ENCODE assay signal across 8 cellular contexts in genomic region chr5:13478831-13479465, GRCh38.
DNase-seq lines count a peak whose midpoint lies in the region; ATAC-seq lines count a peak whose summit lies in the region.

No MANE protein-coding gene starts in this region.

- H3K9ac ChIP-seq in mesendoderm (ENCODE audit: low read length): no peak overlapping the region

- H3K79me1 ChIP-seq in mesendoderm (ENCODE audit: low read length): no peaks in the 10 kb centered on the region

- no peak overlapping the region for H3K4me3 ChIP-seq in mesendoderm (ENCODE audit: low read length)

- DNase-seq in DMS153 treated with DMSO at 0.1 percent for 48 hours (lab: John Stamatoyannopoulos, UW; ENCODE audit: unreplicated experiment) (peak; percentile 56), NCI-H748 treated with DMSO at 0.1 percent for 48 hours (lab: John Stamatoyannopoulos, UW) (peak; percentile 99), cerebellum (ENCODE audit: low spot score) (peak; percentile 2), mesendoderm (peak; percentile 77)
- no peak for DNase-seq in activated CD4-positive, CD25-positive, alpha-beta regulatory T cell (lab: John Stamatoyannopoulos, UW)

- no peak overlapping the region for H3K27ac ChIP-seq in mesendoderm (ENCODE audit: low read depth, low read length)

- H3K4me2 ChIP-seq in mesendoderm (ENCODE audit: low read length): no peak overlapping the region

- H3K4ac ChIP-seq in mesendoderm (ENCODE audit: low read depth, low read length): no peak overlapping the region

- ATAC-seq in HG03039 (IDR thresholded peaks at IDR 0.05; ENCODE audit: unreplicated experiment) (peak; percentile 55), HG03342 (IDR thresholded peaks at IDR 0.05; ENCODE audit: unreplicated experiment) (no peak), GM18502 (IDR thresholded peaks at IDR 0.05; ENCODE audit: poor library complexity, unreplicated experiment) (no peak)

- H2BK120ac ChIP-seq in mesendoderm (ENCODE audit: low read depth, low read length): no peak overlapping the region

- no CpG with 5 or more reads among the region's 9 CpGs for WGBS in mesendoderm (ENCODE audit: extremely low coverage, insufficient coverage, low lambda C conversion rate)

- no peak overlapping the region for H2BK5ac ChIP-seq in mesendoderm (ENCODE audit: low read length)

- H3K79me2 ChIP-seq in mesendoderm (ENCODE audit: control insufficient read depth, insufficient read depth, low read length): no peaks in the 10 kb centered on the region

- H2AK5ac ChIP-seq in mesendoderm (ENCODE audit: low read length): no peak overlapping the region

- H3K56ac ChIP-seq in mesendoderm (ENCODE audit: low read length): no peak overlapping the region

- no peaks in the 10 kb centered on the region for H3K27me3 ChIP-seq in mesendoderm (ENCODE audit: insufficient read depth, low read length, poor library complexity)

- H4K5ac ChIP-seq in mesendoderm (ENCODE audit: low read length): no peak overlapping the region

- no peak overlapping the region for H3K18ac ChIP-seq in mesendoderm (ENCODE audit: low read length)

- no peaks in the 10 kb centered on the region for H3K4me1 ChIP-seq in mesendoderm (ENCODE audit: control insufficient read depth, low read depth, low read length)

- H3K23ac ChIP-seq in mesendoderm (ENCODE audit: low read length): no peak overlapping the region

- no peak overlapping the region for H2BK15ac ChIP-seq in mesendoderm (replicated peaks; ENCODE audit: low read depth)

- H3K36me3 ChIP-seq in mesendoderm (ENCODE audit: control insufficient read depth, insufficient read depth, low read length): no peaks in the 10 kb centered on the region

- no peak overlapping the region for H4K8ac ChIP-seq in mesendoderm (ENCODE audit: low read depth, low read length)

Comparison
In these comparisons a context has a peak if more than half of its experiments do, and no peak if none do; other contexts are left out.
1. DNase-seq: peak in DMS153 treated with DMSO at 0.1 percent for 48 hours (single experiment), NCI-H748 treated with DMSO at 0.1 percent for 48 hours (single experiment), cerebellum (single experiment) and mesendoderm (single experiment); none in activated CD4-positive, CD25-positive, alpha-beta regulatory T cell (0 of 4).